Comparison of ENCODE assay signal across 10 cellular contexts in genomic region chr1:164659621-164660414, GRCh38.
DNase-seq lines count a peak whose midpoint lies in the region; ATAC-seq and TF ChIP-seq lines count a peak whose summit lies in the region.
"Had no signal": no experiment of that assay in that cellular context is flagged by ENCODE, and none has a peak within 500 bp of the region (broad histone marks: within the 10 kb centered on the region; RNA-seq: fewer than 3 reads in every experiment).

No MANE protein-coding gene starts in this region.

- peaks cover 8 to 16% (median 13%) of the 10 kb centered on the region in 4 donors for H3K4me1 Mint-ChIP-seq in naive thymus-derived CD8-positive, alpha-beta T cell
- peaks cover 8% of the 10 kb centered on the region for H3K4me1 Mint-ChIP-seq in activated CD4-positive, alpha-beta T cell treated with anti-CD3 and anti-CD28 coated beads, Interleukin-2, amount 10 ng/mL, durations not matched to agents 24 days and 14 days

- H3K27ac ChIP-seq in body of pancreas: peak overlapping the region; percentile 75 to 95 (median 86)
- H3K27ac ChIP-seq in mesenchymal stem cell (ENCODE audit: low read length, poor library complexity, severe bottlenecking): no peak overlapping the region

- no peak overlapping the region for H3K9ac ChIP-seq in mesenchymal stem cell (ENCODE audit: low read length)

- no peak for TF ChIP-seq CTCF in body of pancreas (IDR thresholded peaks at IDR 0.05)

- peaks cover 0 to 4% (median 0%) of the 10 kb centered on the region in 5 donors for H3K27me3 Mint-ChIP-seq in naive thymus-derived CD8-positive, alpha-beta T cell
- H3K27me3 Mint-ChIP-seq in activated CD4-positive, alpha-beta T cell treated with anti-CD3 and anti-CD28 coated beads, Interleukin-2, amount 10 ng/mL, durations not matched to agents 24 days and 14 days: no peaks in the 10 kb centered on the region

- H3K9me3 ChIP-seq in body of pancreas (no peaks in the 10 kb centered on the region), mesenchymal stem cell (ENCODE audit: control insufficient read depth, low read length) (no peaks in the 10 kb centered on the region)

- ATAC-seq in GM18498 (IDR thresholded peaks at IDR 0.05; ENCODE audit: unreplicated experiment) (peak; percentile 17), HG03135 (IDR thresholded peaks at IDR 0.05; ENCODE audit: unreplicated experiment) (peak; percentile 16), body of pancreas (peak; percentile 87), HG02642 (IDR thresholded peaks at IDR 0.05; ENCODE audit: poor library complexity, unreplicated experiment) (no peak), HG02610 (IDR thresholded peaks at IDR 0.05; ENCODE audit: unreplicated experiment) (no peak)
- ATAC-seq in naive thymus-derived CD8-positive, alpha-beta T cell: no peak
- ATAC-seq: Panc1 had no signal

- no peak overlapping the region for H3K4me2 ChIP-seq in mesenchymal stem cell (ENCODE audit: low read length, poor library complexity, severe bottlenecking)

- H3K4ac ChIP-seq in mesenchymal stem cell (ENCODE audit: low read depth in 1 of 2, low read length in 2 of 2): peak overlapping the region in 1 of 2 experiments; percentile 3

- no peak overlapping the region for H3K18ac ChIP-seq in mesenchymal stem cell (ENCODE audit: low read depth in 1 of 2, low read length in 2 of 2)

- intact Hi-C loops in body of pancreas (cut with DNase I): no loop called here
- intact Hi-C loops in activated CD4-positive, alpha-beta T cell treated with anti-CD3 and anti-CD28 coated beads, Interleukin-2, amount 10 ng/mL, durations not matched to agents 24 days and 14 days (cut with micrococcal nuclease): no loop called here

- H3K9me3 Mint-ChIP-seq in naive thymus-derived CD8-positive, alpha-beta T cell: peaks cover 0 to 10% (median 2%) of the 10 kb centered on the region in 9 donors
- H3K9me3 Mint-ChIP-seq in activated CD4-positive, alpha-beta T cell treated with anti-CD3 and anti-CD28 coated beads, Interleukin-2, amount 10 ng/mL, durations not matched to agents 24 days and 14 days: no peaks in the 10 kb centered on the region

- no peak overlapping the region for H2BK15ac ChIP-seq in mesenchymal stem cell (ENCODE audit: low read depth, poor library complexity, severe bottlenecking)

- H3K36me3 Mint-ChIP-seq in naive thymus-derived CD8-positive, alpha-beta T cell: no peaks in the 10 kb centered on the region
- H3K36me3 Mint-ChIP-seq in activated CD4-positive, alpha-beta T cell treated with anti-CD3 and anti-CD28 coated beads, Interleukin-2, amount 10 ng/mL, durations not matched to agents 24 days and 14 days (ENCODE audit: low read depth): no peaks in the 10 kb centered on the region

- H3K14ac ChIP-seq in mesenchymal stem cell (ENCODE audit: low read length in 2 of 2): no peak overlapping the region

- no peak overlapping the region for H3K4me3 Mint-ChIP-seq in naive thymus-derived CD8-positive, alpha-beta T cell
- no peak overlapping the region for H3K4me3 Mint-ChIP-seq in activated CD4-positive, alpha-beta T cell treated with anti-CD3 and anti-CD28 coated beads, Interleukin-2, amount 10 ng/mL, durations not matched to agents 24 days and 14 days

- peak overlapping the region in 7 of 10 donors; percentile 27 to 77 (median 66) for H3K27ac Mint-ChIP-seq in naive thymus-derived CD8-positive, alpha-beta T cell
- no peak overlapping the region for H3K27ac Mint-ChIP-seq in activated CD4-positive, alpha-beta T cell treated with anti-CD3 and anti-CD28 coated beads, Interleukin-2, amount 10 ng/mL, durations not matched to agents 24 days and 14 days

- H4K8ac ChIP-seq in mesenchymal stem cell (ENCODE audit: low read length): no peak overlapping the region

- no peak for TF ChIP-seq POLR2A in body of pancreas (IDR thresholded peaks at IDR 0.05)

- H2BK120ac ChIP-seq in mesenchymal stem cell (ENCODE audit: low read depth, low read length): no peak overlapping the region

- H3K4me3 ChIP-seq in body of pancreas (no peak overlapping the region), mesenchymal stem cell (ENCODE audit: insufficient read depth in 1 of 2, low read depth in 1 of 2, low read length in 2 of 2) (no peak overlapping the region)

- WGBS in body of pancreas, 2 donors: 20 to 28% methylated on average over 4 of the region's 4 CpGs
- 85% methylated on average over 4 of the region's 4 CpGs for WGBS in mesenchymal stem cell

- H2BK5ac ChIP-seq in mesenchymal stem cell (ENCODE audit: low read depth, low read length, poor library complexity, severe bottlenecking): no peak overlapping the region

- H3K27me3 ChIP-seq in body of pancreas (no peaks in the 10 kb centered on the region), mesenchymal stem cell (ENCODE audit: control insufficient read depth in 1 of 2, insufficient read depth in 1 of 2, low read length in 2 of 2) (no peaks in the 10 kb centered on the region)

- peak; percentile 85 to 96 (median 92) for DNase-seq in body of pancreas
- DNase-seq in naive thymus-derived CD8-positive, alpha-beta T cell: no peak
- DNase-seq in mesenchymal stem cell: no peak
- DNase-seq in activated CD4-positive, alpha-beta T cell treated with anti-CD3 and anti-CD28 coated beads, Interleukin-2, amount 10 ng/mL, durations not matched to agents 24 days and 14 days: no peak
- DNase-seq: activated T-cell treated with anti-CD3 and anti-CD28 coated beads, Interleukin-2, amount 50 U/mL, for 1 hour had no signal

- no peaks in the 10 kb centered on the region for H3K36me3 ChIP-seq in body of pancreas (replicated peaks in 1 of 2; ENCODE audit: insufficient read depth in 1 of 2, low read depth in 2 of 2)
- no peaks in the 10 kb centered on the region for H3K36me3 ChIP-seq in mesenchymal stem cell (ENCODE audit: control insufficient read depth in 1 of 2, insufficient read depth in 2 of 2, low read depth in 1 of 2, low read length in 2 of 2)

- no peak overlapping the region for H4K91ac ChIP-seq in mesenchymal stem cell (ENCODE audit: low read length)

- H2AFZ ChIP-seq in mesenchymal stem cell (ENCODE audit: low read depth, low read length): no peak overlapping the region

- peaks cover 94% of the 10 kb centered on the region for H3K4me1 ChIP-seq in body of pancreas
- no peaks in the 10 kb centered on the region for H3K4me1 ChIP-seq in mesenchymal stem cell (ENCODE audit: control insufficient read depth, insufficient read depth, low read depth, low read length)

- no peak overlapping the region for H2AK5ac ChIP-seq in mesenchymal stem cell (ENCODE audit: low read length, severe bottlenecking)

- peaks cover 3% of the 10 kb centered on the region for H3K79me1 ChIP-seq in mesenchymal stem cell (replicated peaks; ENCODE audit: low read length, poor library complexity, severe bottlenecking)

- H2BK12ac ChIP-seq in mesenchymal stem cell (ENCODE audit: low read length in 2 of 2): peak overlapping the region in 1 of 2 experiments; percentile 58

- no peak overlapping the region for H3K23ac ChIP-seq in mesenchymal stem cell (ENCODE audit: low read length in 2 of 2)

- POLR2A ChIA-PET in naive thymus-derived CD8-positive, alpha-beta T cell (lab: Charles Lee): no interaction called here

Comparison
In these comparisons a context has a peak if more than half of its experiments do, and no peak if none do; other contexts are left out.
1. ATAC-seq: peak in GM18498 (single experiment), HG03135 (single experiment) and body of pancreas (single experiment); none in naive thymus-derived CD8-positive, alpha-beta T cell (0 of 2), HG02642 (single experiment) and HG02610 (single experiment).
2. DNase-seq: peak in body of pancreas (4 of 4); none in naive thymus-derived CD8-positive, alpha-beta T cell (0 of 10), mesenchymal stem cell (single experiment) and activated CD4-positive, alpha-beta T cell treated with anti-CD3 and anti-CD28 coated beads, Interleukin-2, amount 10 ng/mL, durations not matched to agents 24 days and 14 days (single experiment).